ENCODE assay signal across 13 cellular contexts in the genomic region with DNA sequence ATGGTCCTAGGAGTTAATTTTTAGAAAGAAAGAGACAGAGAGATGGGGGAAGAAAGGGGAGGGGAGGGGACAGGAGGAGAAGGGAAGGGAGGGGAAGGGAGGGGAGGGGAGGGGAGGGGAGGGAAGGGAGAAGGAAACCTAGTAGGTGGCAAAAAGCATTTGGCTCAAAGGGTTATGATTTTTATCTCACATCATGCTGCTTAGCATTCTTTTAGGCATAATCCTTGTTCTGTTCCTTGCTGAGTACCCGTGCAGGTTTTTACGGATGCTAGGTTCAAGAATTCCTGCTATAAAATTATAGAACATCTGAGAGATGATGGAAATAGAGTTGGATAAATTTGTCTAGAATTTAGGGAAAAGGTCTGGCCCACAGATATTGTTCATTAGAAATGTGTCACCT.
"Had no signal": no experiment of that assay in that cellular context is flagged by ENCODE, and none has a peak within 500 bp of the region (broad histone marks: within the 10 kb centered on the region; RNA-seq: fewer than 3 reads in every experiment).

No MANE protein-coding gene starts in this region.

- H3K9me3 ChIP-seq: sigmoid colon, testis had no signal

- ATAC-seq: left ventricle myocardium superior had no signal

- H3K27ac ChIP-seq: epithelial cell of prostate, sigmoid colon, testis had no signal

- H3K27me3 ChIP-seq: testis had no signal

- H3K4me1 ChIP-seq: sigmoid colon had no signal

- H3K36me3 ChIP-seq: sigmoid colon had no signal

- DNase-seq: activated CD4-positive, CD25-positive, alpha-beta regulatory T cell treated with anti-CD3 and anti-CD28 coated beads, Interleukin-2, amount 50 U/mL, for 72 hours; activated effector memory CD4-positive, alpha-beta T cell treated with Interleukin-2 at 50 U/mL for 16 hours; effector memory CD4-positive, alpha-beta T cell; hippocampal formation; left ventricle myocardium superior; mesendoderm; SHP77 treated with DMSO at 0.1 percent for 48 hours; sigmoid colon; stimulated activated CD4-positive, alpha-beta T cell treated with anti-CD3 and anti-CD28 coated beads, Interleukin-12 subunit alpha, Interleukin-12 subunit beta, amount 100 ng/mL, for 4 hours; stimulated activated naive CD4-positive, alpha-beta T cell treated with Interleukin-2 at 50 U/mL for 16 hours; T-helper 9 cell; testis had no signal

- H3K4me3 ChIP-seq: sigmoid colon, testis had no signal
